ENCODE assay signal across 12 cellular contexts in genomic region chr4:17168571-17168970, GRCh38.
DNase-seq lines count a peak whose midpoint lies in the region; ATAC-seq, FAIRE-seq and TF ChIP-seq lines count a peak whose summit lies in the region.
"Had no signal": no experiment of that assay in that cellular context is flagged by ENCODE, and none has a peak within 500 bp of the region (broad histone marks: within the 10 kb centered on the region; RNA-seq: fewer than 3 reads in every experiment).

No MANE protein-coding gene starts in this region.

- no peaks in the 10 kb centered on the region for H3K79me2 ChIP-seq in astrocyte (ENCODE audit: insufficient read depth, low read length)

- no peaks in the 10 kb centered on the region for H3K27me3 ChIP-seq in breast epithelium
- no peaks in the 10 kb centered on the region for H3K27me3 ChIP-seq in astrocyte (ENCODE audit: insufficient read depth, low read length)
- H3K27me3 ChIP-seq in thoracic aorta (replicated peaks; ENCODE audit: insufficient read depth): no peaks in the 10 kb centered on the region
- H3K27me3 ChIP-seq: cardiac muscle cell had no signal

- H3K36me3 Mint-ChIP-seq in MCF 10A (ENCODE audit: insufficient read depth, unreplicated experiment) (no peaks in the 10 kb centered on the region), astrocyte (ENCODE audit: low read depth, unreplicated experiment) (peaks cover 3% of the 10 kb centered on the region)
- no peaks in the 10 kb centered on the region for H3K36me3 Mint-ChIP-seq in stimulated activated memory B cell treated with anti-CD40 and anti-IgM and Interleukin-4, amounts not matched to agents 10 μg/mL and 1 μg/mL and 100 μg/mL, for 72 hours

- H2AFZ ChIP-seq in astrocyte (ENCODE audit: low read depth, low read length): peak overlapping the region; percentile 8

- FAIRE-seq in astrocyte (lab: Jason Lieb, UNC): peak; percentile 86

- TF ChIP-seq CTCF in MCF 10A (IDR thresholded peaks at IDR 0.05; ENCODE audit: unreplicated experiment) (no peak), breast epithelium (IDR thresholded peaks at IDR 0.05) (no peak), astrocyte (IDR thresholded peaks at IDR 0.05; ENCODE audit: insufficient read depth, low read depth, low read length) (no peak), thoracic aorta (IDR thresholded peaks at IDR 0.05) (no peak)

- H3K4me3 ChIP-seq in breast epithelium (no peak overlapping the region), astrocyte (ENCODE audit: insufficient read depth, low read depth, low read length) (no peak overlapping the region), thoracic aorta (peak overlapping the region; percentile 25)
- H3K4me3 ChIP-seq: cardiac muscle cell had no signal

- H3K4me1 Mint-ChIP-seq in MCF 10A (ENCODE audit: insufficient read depth, unreplicated experiment): peaks cover 17% of the 10 kb centered on the region
- H3K4me1 Mint-ChIP-seq in astrocyte (ENCODE audit: low read depth, unreplicated experiment): peaks cover 30% of the 10 kb centered on the region
- H3K4me1 Mint-ChIP-seq in stimulated activated memory B cell treated with anti-CD40 and anti-IgM and Interleukin-4, amounts not matched to agents 10 μg/mL and 1 μg/mL and 100 μg/mL, for 72 hours: no peaks in the 10 kb centered on the region

- POLR2A ChIA-PET in MCF 10A (lab: Yijun Ruan, JAX): interaction anchor here (1.0 kb wide), 1 partner anchor 56 kb away, joined by 3 read pairs; no protein-coding TSS in a partner anchor

- H3K36me3 ChIP-seq in breast epithelium (no peaks in the 10 kb centered on the region), astrocyte (ENCODE audit: insufficient read depth, low read length) (no peaks in the 10 kb centered on the region), thoracic aorta (no peaks in the 10 kb centered on the region)
- H3K36me3 ChIP-seq: cardiac muscle cell had no signal

- H4K20me1 ChIP-seq in astrocyte (ENCODE audit: insufficient read depth, low read length): no peaks in the 10 kb centered on the region

- peak; percentile 78 for DNase-seq in MCF 10A (ENCODE audit: unreplicated experiment)
- DNase-seq in breast epithelium (ENCODE audit: low spot score in 2 of 2): no peak
- DNase-seq in astrocyte (ENCODE audit: low read depth): peak; percentile 83
- peak; percentile 13 for DNase-seq in iPS-NIHi11 (ENCODE audit: low spot score)
- no peak for DNase-seq in thoracic aorta (ENCODE audit: low spot score)
- no peak for DNase-seq in NAMALWA (ENCODE audit: low spot score)
- DNase-seq: NCI-H1694 treated with DMSO at 0.1 percent for 48 hours, right cardiac atrium, SHP77 treated with DMSO at 0.1 percent for 48 hours had no signal

- H3K9me3 Mint-ChIP-seq in MCF 10A (ENCODE audit: unreplicated experiment): no peaks in the 10 kb centered on the region
- H3K9me3 Mint-ChIP-seq in astrocyte (ENCODE audit: unreplicated experiment): peaks cover 2% of the 10 kb centered on the region
- H3K9me3 Mint-ChIP-seq in stimulated activated memory B cell treated with anti-CD40 and anti-IgM and Interleukin-4, amounts not matched to agents 10 μg/mL and 1 μg/mL and 100 μg/mL, for 72 hours: no peaks in the 10 kb centered on the region

- H3K27ac ChIP-seq in breast epithelium (no peak overlapping the region), astrocyte (ENCODE audit: low read depth, low read length) (peak overlapping the region; percentile 58), thoracic aorta (peak overlapping the region; percentile 11 to 14)
- H3K27ac ChIP-seq: cardiac muscle cell had no signal

- H3K4me1 ChIP-seq in breast epithelium (no peaks in the 10 kb centered on the region), astrocyte (ENCODE audit: insufficient read depth, low read length) (peaks cover 15% of the 10 kb centered on the region), thoracic aorta (ENCODE audit: control insufficient read depth in 1 of 2, low read depth in 2 of 2) (peaks cover 35 to 62% of the 10 kb centered on the region in 2 donors)

- TF ChIP-seq POLR2A in breast epithelium (IDR thresholded peaks at IDR 0.05) (no peak), GM18505 (IDR thresholded peaks at IDR 0.05; ENCODE audit: borderline replicate concordance, extremely low read depth, insufficient read depth, insufficient read length) (no peak)

- peak overlapping the region; percentile 56 for H3K4me2 ChIP-seq in astrocyte (ENCODE audit: low read length)

- peak; percentile 22 for ATAC-seq in thoracic aorta (ENCODE audit: insufficient number of reproducible peaks, low FRiP score, low read depth)
- no peak for ATAC-seq in GM18505 (IDR thresholded peaks at IDR 0.05; ENCODE audit: unreplicated experiment)
- no peak for ATAC-seq in stimulated activated memory B cell treated with anti-CD40 and anti-IgM and Interleukin-4, amounts not matched to agents 10 μg/mL and 1 μg/mL and 100 μg/mL, for 72 hours

- H3K9ac ChIP-seq in astrocyte (ENCODE audit: low read length): peak overlapping the region; percentile 23

- BruUV-seq in MCF 10A (replicated peaks; lab: Mats Ljungman, UMichigan): no TSS peak

- no peaks in the 10 kb centered on the region for H3K9me3 ChIP-seq in breast epithelium
- no peaks in the 10 kb centered on the region for H3K9me3 ChIP-seq in astrocyte (ENCODE audit: insufficient read depth, low read depth, low read length)
- H3K9me3 ChIP-seq in thoracic aorta: no peaks in the 10 kb centered on the region

- H3K27me3 Mint-ChIP-seq in MCF 10A (ENCODE audit: insufficient read depth, unreplicated experiment) (no peaks in the 10 kb centered on the region), astrocyte (ENCODE audit: low read depth, unreplicated experiment) (no peaks in the 10 kb centered on the region)
- no peaks in the 10 kb centered on the region for H3K27me3 Mint-ChIP-seq in stimulated activated memory B cell treated with anti-CD40 and anti-IgM and Interleukin-4, amounts not matched to agents 10 μg/mL and 1 μg/mL and 100 μg/mL, for 72 hours

- CTCF ChIA-PET in MCF 10A (lab: Yijun Ruan, JAX): interaction anchor here (0.6 to 0.9 kb wide), 2 partner anchors 20 to 122 kb away, joined by 3 read pairs; no protein-coding TSS in a partner anchor

- H3K4me3 Mint-ChIP-seq in MCF 10A (ENCODE audit: unreplicated experiment): no peak overlapping the region
- H3K4me3 Mint-ChIP-seq in astrocyte (ENCODE audit: unreplicated experiment): peak overlapping the region; percentile 29
- no peak overlapping the region for H3K4me3 Mint-ChIP-seq in stimulated activated memory B cell treated with anti-CD40 and anti-IgM and Interleukin-4, amounts not matched to agents 10 μg/mL and 1 μg/mL and 100 μg/mL, for 72 hours

- intact Hi-C loops in MCF 10A (cut with micrococcal nuclease): no loop called here
- intact Hi-C loops in breast epithelium (cut with DNase I; ENCODE audit: low total_unique reads): no loop called here

- H3K27ac Mint-ChIP-seq in MCF 10A (ENCODE audit: low read depth, unreplicated experiment) (peak overlapping the region; percentile 44), astrocyte (ENCODE audit: unreplicated experiment) (peak overlapping the region; percentile 89)
- H3K27ac Mint-ChIP-seq in stimulated activated memory B cell treated with anti-CD40 and anti-IgM and Interleukin-4, amounts not matched to agents 10 μg/mL and 1 μg/mL and 100 μg/mL, for 72 hours: no peak overlapping the region

Comparison
In these comparisons a context has a peak if more than half of its experiments do, and no peak if none do; other contexts are left out.
1. DNase-seq: peak in MCF 10A (single experiment), astrocyte (single experiment) and iPS-NIHi11 (single experiment); none in breast epithelium (0 of 2), thoracic aorta (single experiment) and NAMALWA (single experiment).
2. H3K27ac ChIP-seq: peak in astrocyte (single experiment) and thoracic aorta (2 of 2); none in breast epithelium (0 of 2).